7 cellular contexts compared by ENCODE assay signal in the genomic region with DNA sequence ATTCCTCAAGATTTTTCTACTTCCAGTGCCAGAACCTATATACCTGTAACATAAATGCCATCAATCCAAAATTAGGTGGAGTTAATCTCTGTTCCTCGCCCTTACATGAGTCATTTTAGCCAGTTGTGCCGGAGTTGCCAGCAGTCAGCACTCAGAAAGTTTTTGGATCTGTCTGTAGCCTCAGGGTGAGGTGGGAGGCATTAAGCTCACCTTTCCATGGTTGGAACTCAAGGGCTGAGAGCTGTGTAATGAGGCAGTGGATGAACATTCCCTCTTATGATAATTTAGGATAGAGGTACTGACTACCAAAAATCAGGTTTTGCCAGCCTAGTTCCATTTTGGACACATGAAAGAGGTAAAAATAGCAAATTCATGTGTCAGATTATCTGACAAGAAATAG.
"Had no signal": no experiment of that assay in that cellular context is flagged by ENCODE, and none has a peak within 500 bp of the region (broad histone marks: within the 10 kb centered on the region; RNA-seq: fewer than 3 reads in every experiment).

No MANE protein-coding gene starts in this region.

- H3K36me3 ChIP-seq: HAP-1 had no signal

- H3K4me1 Mint-ChIP-seq: GM23338 had no signal

- H3K9me3 ChIP-seq: HAP-1 had no signal

- H3K27ac Mint-ChIP-seq: GM23338, HFFc6 had no signal

- H2AFZ ChIP-seq: GM23338 had no signal

- DNase-seq: H7, HFFc6, IMR-90 had no signal

- H3K9me3 Mint-ChIP-seq: HFFc6 had no signal

- ATAC-seq: GM23338, HCT116, K562 had no signal

- H3K4me1 ChIP-seq: HAP-1 had no signal

- H3K4me2 ChIP-seq: GM23338 had no signal

- H3K4me3 ChIP-seq: GM23338, HAP-1, K562 had no signal

- H3K4me3 Mint-ChIP-seq: GM23338, HFFc6 had no signal
